Comparison of ENCODE assay signal across 8 cellular contexts in genomic region chr10:62083868-62084267, GRCh38.
A peak's percentile ranks its signal among the peaks of the same experiment; 100 is the strongest.
DNase-seq lines count a peak whose midpoint lies in the region; ATAC-seq and TF ChIP-seq lines count a peak whose summit lies in the region.

No MANE protein-coding gene starts in this region.

- TF ChIP-seq EP300 in suprapubic skin (IDR thresholded peaks at IDR 0.05) = no peak

- H3K27me3 ChIP-seq in BE2C = no peaks in the 10 kb centered on the region
- no peaks in the 10 kb centered on the region for H3K27me3 ChIP-seq in hepatocyte
- H3K27me3 ChIP-seq in suprapubic skin = no peaks in the 10 kb centered on the region

- H3K4me1 ChIP-seq in BE2C (peaks cover 26% of the 10 kb centered on the region), hepatocyte (ENCODE audit: insufficient read depth) (peaks cover 36% of the 10 kb centered on the region), suprapubic skin (peaks cover 54% of the 10 kb centered on the region)

- no peaks in the 10 kb centered on the region for H3K27me3 Mint-ChIP-seq in activated T-helper 17 cell treated with anti-CD3 and anti-CD28 coated beads, Interleukin-2, amount 50 U/mL, for 72 hours

- H3K4me3 ChIP-seq in BE2C (ENCODE audit: low read depth, low read length) (no peak overlapping the region), hepatocyte (peak overlapping the region; percentile 3), suprapubic skin (no peak overlapping the region)

- no peaks in the 10 kb centered on the region for H3K9me2 ChIP-seq in hepatocyte (replicated peaks; ENCODE audit: insufficient read depth)

- WGBS in hepatocyte (ENCODE audit: low lambda C conversion rate, missing lambda C conversion rate) = 64% methylated on average over 1 of the region's 1 CpG
- 9% methylated on average over 1 of the region's 1 CpG for WGBS in suprapubic skin

- peaks cover 100% of the 10 kb centered on the region for H3K36me3 Mint-ChIP-seq in activated T-helper 17 cell treated with anti-CD3 and anti-CD28 coated beads, Interleukin-2, amount 50 U/mL, for 72 hours (ENCODE audit: low read depth)

- peak; percentile 70 for DNase-seq in BE2C
- peak; percentile 85 for DNase-seq in NCI-H1436 (lab: John Stamatoyannopoulos, UW)
- peak; percentile 58 for DNase-seq in hepatocyte (ENCODE audit: low spot score)
- no peak for DNase-seq in suprapubic skin (ENCODE audit: low spot score in 2 of 2)
- DNase-seq in effector CD8-positive, alpha-beta T cell (lab: John Stamatoyannopoulos, UW) = no peak
- DNase-seq in stimulated activated CD4-positive, alpha-beta T cell treated with anti-CD3 and anti-CD28 coated beads, Interleukin-4, amount 100 ng/mL, for 1 hour = no peak
- no peak for DNase-seq in islet precursor cell

- no peak for TF ChIP-seq CTCF in BE2C (IDR thresholded peaks at IDR 0.05; ENCODE audit: low read depth, low read length)
- TF ChIP-seq CTCF in hepatocyte (IDR thresholded peaks at IDR 0.05; ENCODE audit: poor library complexity) = no peak
- TF ChIP-seq CTCF in suprapubic skin (IDR thresholded peaks at IDR 0.05) = no peak

- H3K27ac ChIP-seq in hepatocyte (peak overlapping the region; percentile 83), suprapubic skin (peak overlapping the region; percentile 88)

- peaks cover 4% of the 10 kb centered on the region; the same call in 1 of the 2 replicates for H3K36me3 ChIP-seq in BE2C
- no peaks in the 10 kb centered on the region for H3K36me3 ChIP-seq in hepatocyte (replicated peaks; ENCODE audit: insufficient read depth, low read depth)
- peaks cover 25% of the 10 kb centered on the region for H3K36me3 ChIP-seq in suprapubic skin

- H3K9me3 ChIP-seq in BE2C = no peaks in the 10 kb centered on the region
- no peaks in the 10 kb centered on the region for H3K9me3 ChIP-seq in hepatocyte (ENCODE audit: low read depth)
- no peaks in the 10 kb centered on the region for H3K9me3 ChIP-seq in suprapubic skin

- no peak overlapping the region for H2AFZ ChIP-seq in hepatocyte

- H3K4me2 ChIP-seq in hepatocyte = peak overlapping the region; percentile 46

- peaks cover 35% of the 10 kb centered on the region for H3K79me2 ChIP-seq in hepatocyte

- H4K20me1 ChIP-seq in hepatocyte (ENCODE audit: insufficient read depth, poor library complexity, severe bottlenecking) = no peaks in the 10 kb centered on the region

- peak overlapping the region; percentile 92 for H3K27ac Mint-ChIP-seq in activated T-helper 17 cell treated with anti-CD3 and anti-CD28 coated beads, Interleukin-2, amount 50 U/mL, for 72 hours

- ATAC-seq in activated T-helper 17 cell treated with anti-CD3 and anti-CD28 coated beads, Interleukin-2, amount 50 U/mL, for 72 hours (replicated peaks) = no peak

- peak overlapping the region; percentile 75 for H3K4me3 Mint-ChIP-seq in activated T-helper 17 cell treated with anti-CD3 and anti-CD28 coated beads, Interleukin-2, amount 50 U/mL, for 72 hours

- peaks cover 47% of the 10 kb centered on the region for H3K4me1 Mint-ChIP-seq in activated T-helper 17 cell treated with anti-CD3 and anti-CD28 coated beads, Interleukin-2, amount 50 U/mL, for 72 hours

- TF ChIP-seq POLR2A in suprapubic skin (IDR thresholded peaks at IDR 0.05) = no peak

- no peaks in the 10 kb centered on the region for H3K9me3 Mint-ChIP-seq in activated T-helper 17 cell treated with anti-CD3 and anti-CD28 coated beads, Interleukin-2, amount 50 U/mL, for 72 hours

Comparison
In these comparisons a context has a peak if more than half of its experiments do, and no peak if none do; other contexts are left out.
1. DNase-seq: peak in BE2C (single experiment), NCI-H1436 (single experiment) and hepatocyte (single experiment); none in suprapubic skin (0 of 2), effector CD8-positive, alpha-beta T cell (single experiment), stimulated activated CD4-positive, alpha-beta T cell treated with anti-CD3 and anti-CD28 coated beads, Interleukin-4, amount 100 ng/mL, for 1 hour (single experiment) and islet precursor cell (single experiment).